In the genomic region with DNA sequence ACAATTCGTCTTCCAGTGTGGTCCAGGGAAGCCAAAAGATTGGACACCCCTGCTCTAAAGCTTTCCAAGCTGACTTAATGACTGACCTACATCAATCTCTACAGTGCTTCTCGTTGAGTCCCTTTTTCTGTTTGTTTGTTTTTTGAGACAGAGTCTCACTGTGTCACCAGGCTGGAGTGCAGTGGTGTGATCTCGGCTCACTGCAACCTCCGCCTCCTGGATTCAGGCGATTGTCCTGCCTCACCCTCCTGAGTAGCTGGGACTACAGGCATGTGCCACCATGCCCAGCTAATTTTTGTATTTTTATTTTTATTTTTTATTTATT, we compare ENCODE assay signal across 2 cellular contexts.
TF ChIP-seq lines count a peak whose summit lies in the region.
"Not testable (repeated sequence)": the region's sequence is repeated elsewhere in the genome, so short reads cannot be mapped to it uniquely, and the experiment has no call there.

No MANE protein-coding gene starts in this region.

TF ChIP-seq in WTC11, 78 proteins besides CTCF, POLR2A, EP300 and RAD21:
- TF ChIP-seq GABPB1 (CRISPR knock-in tag; IDR thresholded peaks at IDR 0.05), result peak; percentile 24; the same call in 1 of the 2 replicates

TF ChIP-seq in HepG2, 621 proteins besides CTCF, POLR2A, EP300 and RAD21 (continues in another document):
- peak; percentile 32; the same call in 1 of the 2 replicates for TF ChIP-seq RARA (CRISPR knock-in tag; IDR thresholded peaks at IDR 0.05)
- TF ChIP-seq, protein P1, sequence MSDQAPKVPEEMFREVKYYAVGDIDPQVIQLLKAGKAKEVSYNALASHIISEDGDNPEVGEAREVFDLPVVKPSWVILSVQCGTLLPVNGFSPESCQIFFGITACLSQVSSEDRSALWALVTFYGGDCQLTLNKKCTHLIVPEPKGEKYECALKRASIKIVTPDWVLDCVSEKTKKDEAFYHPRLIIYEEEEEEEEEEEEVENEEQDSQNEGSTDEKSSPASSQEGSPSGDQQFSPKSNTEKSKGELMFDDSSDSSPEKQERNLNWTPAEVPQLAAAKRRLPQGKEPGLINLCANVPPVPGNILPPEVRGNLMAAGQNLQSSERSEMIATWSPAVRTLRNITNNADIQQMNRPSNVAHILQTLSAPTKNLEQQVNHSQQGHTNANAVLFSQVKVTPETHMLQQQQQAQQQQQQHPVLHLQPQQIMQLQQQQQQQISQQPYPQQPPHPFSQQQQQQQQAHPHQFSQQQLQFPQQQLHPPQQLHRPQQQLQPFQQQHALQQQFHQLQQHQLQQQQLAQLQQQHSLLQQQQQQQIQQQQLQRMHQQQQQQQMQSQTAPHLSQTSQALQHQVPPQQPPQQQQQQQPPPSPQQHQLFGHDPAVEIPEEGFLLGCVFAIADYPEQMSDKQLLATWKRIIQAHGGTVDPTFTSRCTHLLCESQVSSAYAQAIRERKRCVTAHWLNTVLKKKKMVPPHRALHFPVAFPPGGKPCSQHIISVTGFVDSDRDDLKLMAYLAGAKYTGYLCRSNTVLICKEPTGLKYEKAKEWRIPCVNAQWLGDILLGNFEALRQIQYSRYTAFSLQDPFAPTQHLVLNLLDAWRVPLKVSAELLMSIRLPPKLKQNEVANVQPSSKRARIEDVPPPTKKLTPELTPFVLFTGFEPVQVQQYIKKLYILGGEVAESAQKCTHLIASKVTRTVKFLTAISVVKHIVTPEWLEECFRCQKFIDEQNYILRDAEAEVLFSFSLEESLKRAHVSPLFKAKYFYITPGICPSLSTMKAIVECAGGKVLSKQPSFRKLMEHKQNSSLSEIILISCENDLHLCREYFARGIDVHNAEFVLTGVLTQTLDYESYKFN (CRISPR knock-in tag; conservative IDR thresholded peaks at IDR 0.05), result peak; percentile 69
- TF ChIP-seq ZNF607 (CRISPR knock-in tag; IDR thresholded peaks at IDR 0.05; ENCODE audit: borderline replicate concordance), result peak; percentile 68; the same call in 1 of the 2 replicates
- TF ChIP-seq SP4 (CRISPR knock-in tag; IDR thresholded peaks at IDR 0.05), result 0 out of 2 replicates have a peak, but pooled peaks have one; percentile 50
- TF ChIP-seq SOX13, SOX6, NONO (IDR thresholded peaks at IDR 0.05): not testable (repeated sequence)
- TF ChIP-seq SOX13 (CRISPR knock-in tag; conservative IDR thresholded peaks at IDR 0.05 in 1 of 2, IDR thresholded peaks at IDR 0.05 in 1 of 2), result peak in 1 of 2 experiments; percentile 43; a peak in 1 of 4 replicates
- peak; percentile 62 for TF ChIP-seq MED1 (CRISPR knock-in tag; IDR thresholded peaks at IDR 0.05)
- TF ChIP-seq FOXK2 (IDR thresholded peaks at IDR 0.05), result 0 out of 2 replicates have a peak, but pooled peaks have one; percentile 39
- peak; percentile 50; the same call in 1 of the 2 replicates for TF ChIP-seq HMG20A (CRISPR knock-in tag; IDR thresholded peaks at IDR 0.05; ENCODE audit: borderline replicate concordance)
- TF ChIP-seq, protein P2, sequence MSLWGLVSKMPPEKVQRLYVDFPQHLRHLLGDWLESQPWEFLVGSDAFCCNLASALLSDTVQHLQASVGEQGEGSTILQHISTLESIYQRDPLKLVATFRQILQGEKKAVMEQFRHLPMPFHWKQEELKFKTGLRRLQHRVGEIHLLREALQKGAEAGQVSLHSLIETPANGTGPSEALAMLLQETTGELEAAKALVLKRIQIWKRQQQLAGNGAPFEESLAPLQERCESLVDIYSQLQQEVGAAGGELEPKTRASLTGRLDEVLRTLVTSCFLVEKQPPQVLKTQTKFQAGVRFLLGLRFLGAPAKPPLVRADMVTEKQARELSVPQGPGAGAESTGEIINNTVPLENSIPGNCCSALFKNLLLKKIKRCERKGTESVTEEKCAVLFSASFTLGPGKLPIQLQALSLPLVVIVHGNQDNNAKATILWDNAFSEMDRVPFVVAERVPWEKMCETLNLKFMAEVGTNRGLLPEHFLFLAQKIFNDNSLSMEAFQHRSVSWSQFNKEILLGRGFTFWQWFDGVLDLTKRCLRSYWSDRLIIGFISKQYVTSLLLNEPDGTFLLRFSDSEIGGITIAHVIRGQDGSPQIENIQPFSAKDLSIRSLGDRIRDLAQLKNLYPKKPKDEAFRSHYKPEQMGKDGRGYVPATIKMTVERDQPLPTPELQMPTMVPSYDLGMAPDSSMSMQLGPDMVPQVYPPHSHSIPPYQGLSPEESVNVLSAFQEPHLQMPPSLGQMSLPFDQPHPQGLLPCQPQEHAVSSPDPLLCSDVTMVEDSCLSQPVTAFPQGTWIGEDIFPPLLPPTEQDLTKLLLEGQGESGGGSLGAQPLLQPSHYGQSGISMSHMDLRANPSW (CRISPR knock-in tag; IDR thresholded peaks at IDR 0.05; ENCODE audit: borderline replicate concordance), result 0 out of 2 replicates have a peak, but pooled peaks have one; percentile 9
- TF ChIP-seq HDAC1 (CRISPR knock-in tag; IDR thresholded peaks at IDR 0.05), result peak; percentile 20; the same call in 1 of the 2 replicates
- TF ChIP-seq, protein P3, sequence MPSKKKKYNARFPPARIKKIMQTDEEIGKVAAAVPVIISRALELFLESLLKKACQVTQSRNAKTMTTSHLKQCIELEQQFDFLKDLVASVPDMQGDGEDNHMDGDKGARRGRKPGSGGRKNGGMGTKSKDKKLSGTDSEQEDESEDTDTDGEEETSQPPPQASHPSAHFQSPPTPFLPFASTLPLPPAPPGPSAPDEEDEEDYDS (CRISPR knock-in tag; IDR thresholded peaks at IDR 0.05), result peak; percentile 73; the same call in 1 of the 2 replicates
- TF ChIP-seq, protein P4, sequence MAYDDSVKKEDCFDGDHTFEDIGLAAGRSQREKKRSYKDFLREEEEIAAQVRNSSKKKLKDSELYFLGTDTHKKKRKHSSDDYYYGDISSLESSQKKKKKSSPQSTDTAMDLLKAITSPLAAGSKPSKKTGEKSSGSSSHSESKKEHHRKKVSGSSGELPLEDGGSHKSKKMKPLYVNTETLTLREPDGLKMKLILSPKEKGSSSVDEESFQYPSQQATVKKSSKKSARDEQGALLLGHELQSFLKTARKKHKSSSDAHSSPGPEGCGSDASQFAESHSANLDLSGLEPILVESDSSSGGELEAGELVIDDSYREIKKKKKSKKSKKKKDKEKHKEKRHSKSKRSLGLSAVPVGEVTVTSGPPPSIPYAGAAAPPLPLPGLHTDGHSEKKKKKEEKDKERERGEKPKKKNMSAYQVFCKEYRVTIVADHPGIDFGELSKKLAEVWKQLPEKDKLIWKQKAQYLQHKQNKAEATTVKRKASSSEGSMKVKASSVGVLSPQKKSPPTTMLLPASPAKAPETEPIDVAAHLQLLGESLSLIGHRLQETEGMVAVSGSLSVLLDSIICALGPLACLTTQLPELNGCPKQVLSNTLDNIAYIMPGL (CRISPR knock-in tag; IDR thresholded peaks at IDR 0.05; ENCODE audit: borderline replicate concordance in 1 of 2, low read depth in 1 of 2), result 0 out of 4 replicates have a peak, but pooled peaks of 1 of the 2 experiments have one; percentile 36
- TF ChIP-seq TBX2 (CRISPR knock-in tag; IDR thresholded peaks at IDR 0.05; ENCODE audit: borderline replicate concordance), result peak; percentile 28; the same call in 1 of the 2 replicates
- TF ChIP-seq ZSCAN21 (CRISPR knock-in tag; IDR thresholded peaks at IDR 0.05; ENCODE audit: borderline replicate concordance), result peak; percentile 52; the same call in 1 of the 2 replicates
- peak; percentile 51 for TF ChIP-seq TEAD3 (CRISPR knock-in tag; optimal IDR thresholded peaks at IDR 0.05; ENCODE audit: borderline replicate concordance)
- TF ChIP-seq HOXA3 (CRISPR knock-in tag; IDR thresholded peaks at IDR 0.05), result peak; percentile 75
- TF ChIP-seq ELF3 (CRISPR knock-in tag; IDR thresholded peaks at IDR 0.05), result peak; percentile 17; the same call in 1 of the 2 replicates
- peak; percentile 64 for TF ChIP-seq SP5 (CRISPR knock-in tag; IDR thresholded peaks at IDR 0.05; ENCODE audit: borderline replicate concordance, low read depth)
- TF ChIP-seq RXRA (CRISPR knock-in tag; IDR thresholded peaks at IDR 0.05), result peak; percentile 36; the same call in 1 of the 2 replicates
- TF ChIP-seq, protein P5, sequence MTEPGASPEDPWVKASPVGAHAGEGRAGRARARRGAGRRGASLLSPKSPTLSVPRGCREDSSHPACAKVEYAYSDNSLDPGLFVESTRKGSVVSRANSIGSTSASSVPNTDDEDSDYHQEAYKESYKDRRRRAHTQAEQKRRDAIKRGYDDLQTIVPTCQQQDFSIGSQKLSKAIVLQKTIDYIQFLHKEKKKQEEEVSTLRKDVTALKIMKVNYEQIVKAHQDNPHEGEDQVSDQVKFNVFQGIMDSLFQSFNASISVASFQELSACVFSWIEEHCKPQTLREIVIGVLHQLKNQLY (CRISPR knock-in tag; IDR thresholded peaks at IDR 0.05), result 0 out of 2 replicates have a peak, but pooled peaks have one; percentile 30
- TF ChIP-seq GATAD2A (CRISPR knock-in tag; IDR thresholded peaks at IDR 0.05), result peak; percentile 30; the same call in 1 of the 2 replicates
- TF ChIP-seq RXRB (CRISPR knock-in tag; IDR thresholded peaks at IDR 0.05; ENCODE audit: borderline replicate concordance), result peak; percentile 31; the same call in 1 of the 2 replicates
- TF ChIP-seq RFXAP (CRISPR knock-in tag; IDR thresholded peaks at IDR 0.05; ENCODE audit: borderline replicate concordance), result 0 out of 2 replicates have a peak, but pooled peaks have one; percentile 47
- TF ChIP-seq FOXK1 (CRISPR knock-in tag; IDR thresholded peaks at IDR 0.05; ENCODE audit: borderline replicate concordance, low read depth), result peak; percentile 32; the same call in 1 of the 2 replicates
- TF ChIP-seq CEBPG (CRISPR knock-in tag; IDR thresholded peaks at IDR 0.05), result peak; percentile 38
- peak; percentile 20; the same call in 1 of the 2 replicates for TF ChIP-seq SOX6 (CRISPR knock-in tag; IDR thresholded peaks at IDR 0.05)
- 0 out of 2 replicates have a peak, but pooled peaks have one; percentile 15 for TF ChIP-seq ZNF263 (CRISPR knock-in tag; IDR thresholded peaks at IDR 0.05)
- peak; percentile 62 for TF ChIP-seq FOXA3 (CRISPR knock-in tag; IDR thresholded peaks at IDR 0.05)
- TF ChIP-seq, protein P6, sequence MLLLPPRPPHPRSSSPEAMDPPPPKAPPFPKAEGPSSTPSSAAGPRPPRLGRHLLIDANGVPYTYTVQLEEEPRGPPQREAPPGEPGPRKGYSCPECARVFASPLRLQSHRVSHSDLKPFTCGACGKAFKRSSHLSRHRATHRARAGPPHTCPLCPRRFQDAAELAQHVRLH (CRISPR knock-in tag; IDR thresholded peaks at IDR 0.05; ENCODE audit: borderline replicate concordance, low read depth), result 0 out of 2 replicates have a peak, but pooled peaks have one; percentile 46
- TF ChIP-seq ZKSCAN8 (CRISPR knock-in tag; IDR thresholded peaks at IDR 0.05; ENCODE audit: borderline replicate concordance), result 0 out of 2 replicates have a peak, but pooled peaks have one; percentile 38
- TF ChIP-seq, protein P7, sequence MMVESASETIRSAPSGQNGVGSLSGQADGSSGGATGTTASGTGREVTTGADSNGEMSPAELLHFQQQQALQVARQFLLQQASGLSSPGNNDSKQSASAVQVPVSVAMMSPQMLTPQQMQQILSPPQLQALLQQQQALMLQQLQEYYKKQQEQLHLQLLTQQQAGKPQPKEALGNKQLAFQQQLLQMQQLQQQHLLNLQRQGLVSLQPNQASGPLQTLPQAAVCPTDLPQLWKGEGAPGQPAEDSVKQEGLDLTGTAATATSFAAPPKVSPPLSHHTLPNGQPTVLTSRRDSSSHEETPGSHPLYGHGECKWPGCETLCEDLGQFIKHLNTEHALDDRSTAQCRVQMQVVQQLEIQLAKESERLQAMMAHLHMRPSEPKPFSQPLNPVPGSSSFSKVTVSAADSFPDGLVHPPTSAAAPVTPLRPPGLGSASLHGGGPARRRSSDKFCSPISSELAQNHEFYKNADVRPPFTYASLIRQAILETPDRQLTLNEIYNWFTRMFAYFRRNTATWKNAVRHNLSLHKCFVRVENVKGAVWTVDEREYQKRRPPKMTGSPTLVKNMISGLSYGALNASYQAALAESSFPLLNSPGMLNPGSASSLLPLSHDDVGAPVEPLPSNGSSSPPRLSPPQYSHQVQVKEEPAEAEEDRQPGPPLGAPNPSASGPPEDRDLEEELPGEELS (CRISPR knock-in tag; IDR thresholded peaks at IDR 0.05), result peak; percentile 71; the same call in 1 of the 2 replicates
- TF ChIP-seq FOSL2 (CRISPR knock-in tag; IDR thresholded peaks at IDR 0.05), result peak; percentile 46; the same call in 1 of the 2 replicates
- TF ChIP-seq GFI1 (CRISPR knock-in tag; IDR thresholded peaks at IDR 0.05; ENCODE audit: borderline replicate concordance), result peak; percentile 88
- peak; percentile 38; the same call in 1 of the 2 replicates for TF ChIP-seq TARDBP (CRISPR knock-in tag; IDR thresholded peaks at IDR 0.05)
- 0 out of 2 replicates have a peak, but pooled peaks have one; percentile 13 for TF ChIP-seq NONO (CRISPR knock-in tag; conservative IDR thresholded peaks at IDR 0.05)
- TF ChIP-seq, protein P8, sequence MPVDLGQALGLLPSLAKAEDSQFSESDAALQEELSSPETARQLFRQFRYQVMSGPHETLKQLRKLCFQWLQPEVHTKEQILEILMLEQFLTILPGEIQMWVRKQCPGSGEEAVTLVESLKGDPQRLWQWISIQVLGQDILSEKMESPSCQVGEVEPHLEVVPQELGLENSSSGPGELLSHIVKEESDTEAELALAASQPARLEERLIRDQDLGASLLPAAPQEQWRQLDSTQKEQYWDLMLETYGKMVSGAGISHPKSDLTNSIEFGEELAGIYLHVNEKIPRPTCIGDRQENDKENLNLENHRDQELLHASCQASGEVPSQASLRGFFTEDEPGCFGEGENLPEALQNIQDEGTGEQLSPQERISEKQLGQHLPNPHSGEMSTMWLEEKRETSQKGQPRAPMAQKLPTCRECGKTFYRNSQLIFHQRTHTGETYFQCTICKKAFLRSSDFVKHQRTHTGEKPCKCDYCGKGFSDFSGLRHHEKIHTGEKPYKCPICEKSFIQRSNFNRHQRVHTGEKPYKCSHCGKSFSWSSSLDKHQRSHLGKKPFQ (CRISPR knock-in tag; IDR thresholded peaks at IDR 0.05; ENCODE audit: insufficient replicate concordance), result peak; percentile 86
- peak; percentile 76 for TF ChIP-seq SAP130 (CRISPR knock-in tag; IDR thresholded peaks at IDR 0.05; ENCODE audit: low read depth)
- TF ChIP-seq, protein P9, sequence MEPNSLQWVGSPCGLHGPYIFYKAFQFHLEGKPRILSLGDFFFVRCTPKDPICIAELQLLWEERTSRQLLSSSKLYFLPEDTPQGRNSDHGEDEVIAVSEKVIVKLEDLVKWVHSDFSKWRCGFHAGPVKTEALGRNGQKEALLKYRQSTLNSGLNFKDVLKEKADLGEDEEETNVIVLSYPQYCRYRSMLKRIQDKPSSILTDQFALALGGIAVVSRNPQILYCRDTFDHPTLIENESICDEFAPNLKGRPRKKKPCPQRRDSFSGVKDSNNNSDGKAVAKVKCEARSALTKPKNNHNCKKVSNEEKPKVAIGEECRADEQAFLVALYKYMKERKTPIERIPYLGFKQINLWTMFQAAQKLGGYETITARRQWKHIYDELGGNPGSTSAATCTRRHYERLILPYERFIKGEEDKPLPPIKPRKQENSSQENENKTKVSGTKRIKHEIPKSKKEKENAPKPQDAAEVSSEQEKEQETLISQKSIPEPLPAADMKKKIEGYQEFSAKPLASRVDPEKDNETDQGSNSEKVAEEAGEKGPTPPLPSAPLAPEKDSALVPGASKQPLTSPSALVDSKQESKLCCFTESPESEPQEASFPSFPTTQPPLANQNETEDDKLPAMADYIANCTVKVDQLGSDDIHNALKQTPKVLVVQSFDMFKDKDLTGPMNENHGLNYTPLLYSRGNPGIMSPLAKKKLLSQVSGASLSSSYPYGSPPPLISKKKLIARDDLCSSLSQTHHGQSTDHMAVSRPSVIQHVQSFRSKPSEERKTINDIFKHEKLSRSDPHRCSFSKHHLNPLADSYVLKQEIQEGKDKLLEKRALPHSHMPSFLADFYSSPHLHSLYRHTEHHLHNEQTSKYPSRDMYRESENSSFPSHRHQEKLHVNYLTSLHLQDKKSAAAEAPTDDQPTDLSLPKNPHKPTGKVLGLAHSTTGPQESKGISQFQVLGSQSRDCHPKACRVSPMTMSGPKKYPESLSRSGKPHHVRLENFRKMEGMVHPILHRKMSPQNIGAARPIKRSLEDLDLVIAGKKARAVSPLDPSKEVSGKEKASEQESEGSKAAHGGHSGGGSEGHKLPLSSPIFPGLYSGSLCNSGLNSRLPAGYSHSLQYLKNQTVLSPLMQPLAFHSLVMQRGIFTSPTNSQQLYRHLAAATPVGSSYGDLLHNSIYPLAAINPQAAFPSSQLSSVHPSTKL (CRISPR knock-in tag; IDR thresholded peaks at IDR 0.05), result 0 out of 2 replicates have a peak, but pooled peaks have one; percentile 51
- peak; percentile 44; the same call in 1 of the 2 replicates for TF ChIP-seq IRF2 (CRISPR knock-in tag; IDR thresholded peaks at IDR 0.05)
